ENCODE assay signal across 8 cellular contexts in genomic region chr5:159987031-159987674, GRCh38. TPM values are rescaled to one million over a fixed set of nuclear protein-coding genes. Genes with fewer than 3 reads are reported as not detected.
A peak's percentile ranks its signal among the peaks of the same experiment; 100 is the strongest.
DNase-seq lines count a peak whose midpoint lies in the region; ATAC-seq, FAIRE-seq and TF ChIP-seq lines count a peak whose summit lies in the region.

No MANE protein-coding gene starts in this region.

- FAIRE-seq in GM12891 (lab: Jason Lieb, UNC) (peak; percentile 85), astrocyte (lab: Jason Lieb, UNC) (no peak)

- peaks cover 3% of the 10 kb centered on the region for H3K27me3 ChIP-seq in astrocyte (ENCODE audit: insufficient read depth, low read length)

- H3K4me3 ChIP-seq in astrocyte (ENCODE audit: insufficient read depth, low read depth, low read length) (peak overlapping the region; percentile 53), retinal pigment epithelial cell (ENCODE audit: low read length) (peak overlapping the region; percentile 49)

- no peak for TF ChIP-seq POLR2A in GM12891 (IDR thresholded peaks at IDR 0.05; ENCODE audit: low read depth, low read length)

- no peaks in the 10 kb centered on the region for H3K9me3 ChIP-seq in astrocyte (ENCODE audit: insufficient read depth, low read depth, low read length)

- no peaks in the 10 kb centered on the region for H3K36me3 Mint-ChIP-seq in T-helper 2 cell treated with Interferon-gamma antibody and Interleukin-4, amounts not matched to agents 5 μg/mL and 100 μg/mL, for 36 hours (ENCODE audit: low read depth)
- no peaks in the 10 kb centered on the region for H3K36me3 Mint-ChIP-seq in astrocyte (ENCODE audit: low read depth, unreplicated experiment)

- no peak overlapping the region for H3K27ac Mint-ChIP-seq in T-helper 2 cell treated with Interferon-gamma antibody and Interleukin-4, amounts not matched to agents 5 μg/mL and 100 μg/mL, for 36 hours
- no peak overlapping the region for H3K27ac Mint-ChIP-seq in astrocyte (ENCODE audit: unreplicated experiment)

- peak; percentile 92 for ATAC-seq in HG02870 (IDR thresholded peaks at IDR 0.05; ENCODE audit: unreplicated experiment)

- H3K4me1 ChIP-seq in astrocyte (ENCODE audit: insufficient read depth, low read length): peaks cover 9% of the 10 kb centered on the region

- peaks cover 62% of the 10 kb centered on the region for H3K27me3 Mint-ChIP-seq in T-helper 2 cell treated with Interferon-gamma antibody and Interleukin-4, amounts not matched to agents 5 μg/mL and 100 μg/mL, for 36 hours (ENCODE audit: low read depth)
- peaks cover 44% of the 10 kb centered on the region for H3K27me3 Mint-ChIP-seq in astrocyte (ENCODE audit: low read depth, unreplicated experiment)

- H3K4me1 Mint-ChIP-seq in T-helper 2 cell treated with Interferon-gamma antibody and Interleukin-4, amounts not matched to agents 5 μg/mL and 100 μg/mL, for 36 hours (ENCODE audit: low read depth): no peaks in the 10 kb centered on the region
- H3K4me1 Mint-ChIP-seq in astrocyte (ENCODE audit: low read depth, unreplicated experiment): peaks cover 4% of the 10 kb centered on the region

- no peaks in the 10 kb centered on the region for H4K20me1 ChIP-seq in astrocyte (ENCODE audit: insufficient read depth, low read length)

- peak overlapping the region; percentile 53 for H3K4me3 Mint-ChIP-seq in T-helper 2 cell treated with Interferon-gamma antibody and Interleukin-4, amounts not matched to agents 5 μg/mL and 100 μg/mL, for 36 hours
- H3K4me3 Mint-ChIP-seq in astrocyte (ENCODE audit: unreplicated experiment): peak overlapping the region; percentile 54

- no peaks in the 10 kb centered on the region for H3K9me3 Mint-ChIP-seq in T-helper 2 cell treated with Interferon-gamma antibody and Interleukin-4, amounts not matched to agents 5 μg/mL and 100 μg/mL, for 36 hours
- peaks cover 2% of the 10 kb centered on the region for H3K9me3 Mint-ChIP-seq in astrocyte (ENCODE audit: unreplicated experiment)

- H3K79me2 ChIP-seq in astrocyte (ENCODE audit: insufficient read depth, low read length): no peaks in the 10 kb centered on the region

- H2AFZ ChIP-seq in astrocyte (ENCODE audit: low read depth, low read length): peak overlapping the region; percentile 35

- DNase-seq in GM12891 (ENCODE audit: insufficient read length, low spot score): peak; percentile 83
- peak; percentile 53 for DNase-seq in NCI-H146 treated with DMSO at 0.1 percent for 48 hours (lab: John Stamatoyannopoulos, UW; ENCODE audit: unreplicated experiment)
- peak; percentile 55 for DNase-seq in T-helper 2 cell treated with Interferon-gamma antibody and Interleukin-4, amounts not matched to agents 5 μg/mL and 100 μg/mL, for 36 hours (ENCODE audit: low spot score)
- peak; percentile 33 for DNase-seq in astrocyte (ENCODE audit: low read depth)
- DNase-seq in hypothalamus (lab: John Stamatoyannopoulos, UW): peak in 45 of 51 donors; percentile 2 to 75 (median 43)
- peak; percentile 22 for DNase-seq in retinal pigment epithelial cell (ENCODE audit: low read depth)
- DNase-seq in OCI-M2 (lab: John Stamatoyannopoulos, UW; ENCODE audit: unreplicated experiment): no peak

- H3K9ac ChIP-seq in astrocyte (ENCODE audit: low read length): no peak overlapping the region

- H3K4me2 ChIP-seq in astrocyte (ENCODE audit: low read length): peak overlapping the region; percentile 86

- H3K27ac ChIP-seq in astrocyte (ENCODE audit: low read depth, low read length): no peak overlapping the region

- no peaks in the 10 kb centered on the region for H3K36me3 ChIP-seq in astrocyte (ENCODE audit: insufficient read depth, low read length)

- peak; percentile 60 for TF ChIP-seq CTCF in astrocyte (IDR thresholded peaks at IDR 0.05; ENCODE audit: insufficient read depth, low read depth, low read length)
- TF ChIP-seq CTCF in retinal pigment epithelial cell (conservative IDR thresholded peaks at IDR 0.05; ENCODE audit: low read depth, low read length): peak; percentile 79

TF ChIP-seq in GM12891, 5 proteins besides CTCF, POLR2A, EP300 and RAD21:
- no peak for TF ChIP-seq POU2F2 (IDR thresholded peaks at IDR 0.05; ENCODE audit: low read depth, low read length)
- peak; percentile 70 for TF ChIP-seq SPI1 (IDR thresholded peaks at IDR 0.05; ENCODE audit: low read depth, low read length)

RNA-seq across cellular contexts. Expression of gene TTC1, which starts 21.8 kb away (rescaled TPM):
- polyA plus RNA-seq in GM12891 (2012; ENCODE audit: low read depth, missing spikeins): 65.9 TPM
- 53.9 and 61.2 TPM in 2 replicates for total RNA-seq in astrocyte
